8 cellular contexts compared by ENCODE assay signal in the genomic region with DNA sequence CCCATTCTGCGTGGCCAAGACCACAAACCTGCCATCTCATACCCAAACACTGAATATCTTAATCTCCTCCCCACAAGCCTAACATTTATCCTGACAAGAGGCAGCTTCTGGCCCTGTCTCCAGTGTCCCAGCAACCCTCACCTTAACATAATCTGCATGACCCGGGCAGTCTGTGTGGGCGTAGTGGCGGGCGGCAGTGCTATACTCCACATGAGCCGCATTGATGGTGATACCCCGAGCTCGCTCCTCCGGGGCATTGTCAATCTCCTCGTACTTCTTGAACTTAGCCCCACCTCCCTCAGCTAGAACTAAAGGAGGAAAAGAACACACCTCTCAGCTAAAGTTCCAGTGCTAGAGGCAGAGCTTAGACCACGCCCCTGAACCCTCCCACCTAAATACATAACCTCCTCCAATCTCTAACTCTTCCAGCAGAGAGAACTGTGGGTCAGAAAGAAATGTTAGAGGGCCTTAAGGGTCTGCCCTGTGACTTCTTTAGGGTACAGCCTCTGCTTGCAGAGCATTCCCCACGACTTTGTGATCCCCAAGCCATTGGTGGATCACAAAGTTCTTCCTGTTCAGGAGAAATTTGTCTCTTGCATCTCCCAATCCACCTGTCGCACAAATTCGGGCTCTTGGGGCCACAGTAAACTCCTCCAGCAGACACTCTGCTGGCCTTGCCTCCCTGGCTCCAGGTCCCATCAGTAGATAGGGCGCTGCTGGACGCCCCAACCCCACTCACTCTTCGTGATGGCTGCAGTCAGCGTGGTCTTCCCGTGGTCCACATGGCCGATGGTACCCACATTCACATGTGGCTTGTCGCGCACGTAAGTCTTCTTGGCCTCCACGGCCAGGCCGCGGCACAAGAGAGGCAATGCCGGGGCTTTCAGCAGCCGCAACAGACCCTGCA. TPM values are rescaled to one million over a fixed set of nuclear protein-coding genes. Genes with fewer than 3 reads are reported as not detected.
DNase-seq lines count a peak whose midpoint lies in the region; ATAC-seq, FAIRE-seq and TF ChIP-seq lines count a peak whose summit lies in the region.

No MANE protein-coding gene starts in this region.

- no TSS peak for BruUV-seq in HCT116 (replicated peaks; lab: Mats Ljungman, UMichigan)

- no peaks in the 10 kb centered on the region for H3K9me2 ChIP-seq in HCT116 (ENCODE audit: insufficient read depth)

- intact Hi-C loops in HCT116 (cut with micrococcal nuclease): no loop called here

- H3K4me3 ChIP-seq in HCT116 (replicated peaks in 1 of 2; ENCODE audit: low read depth in 1 of 2, low read length in 2 of 2) (peak overlapping the region; percentile 97 to 100), lung (peak overlapping the region; percentile 98)

- TF ChIP-seq CTCF in HCT116 (IDR thresholded peaks at IDR 0.05 in 2 of 3, conservative IDR thresholded peaks at IDR 0.05 in 1 of 3; ENCODE audit: borderline replicate concordance in 1 of 3, insufficient read depth in 1 of 3, low read depth in 2 of 3, low read length in 2 of 3): no peak
- TF ChIP-seq CTCF in lung (IDR thresholded peaks at IDR 0.05; ENCODE audit: control extremely low read depth, extremely low read depth): no peak
- TF ChIP-seq CTCF in D721Med (IDR thresholded peaks at IDR 0.05; ENCODE audit: insufficient read depth, missing control alignments): no peak

- no peak for TF ChIP-seq RAD21 in HCT116 (IDR thresholded peaks at IDR 0.05; ENCODE audit: low read depth)

- 24 to 28% methylated on average over 28 of the region's 28 CpGs for WGBS in lung, 2 donors

- H3K36me3 ChIP-seq in HCT116 (ENCODE audit: control insufficient read depth in 1 of 2, insufficient read depth in 2 of 2, low read length in 2 of 2): peaks cover 24 to 33% of the 10 kb centered on the region in 2 experiments; a peak in 3 of 4 replicates
- peaks cover 3 to 29% of the 10 kb centered on the region in 2 donors for H3K36me3 ChIP-seq in lung (ENCODE audit: control insufficient read depth in 2 of 2, insufficient read depth in 2 of 2, low read length in 2 of 2)

- no peaks in the 10 kb centered on the region for H3K9me3 ChIP-seq in HCT116 (ENCODE audit: control insufficient read depth in 1 of 2, insufficient read depth in 1 of 2, low read depth in 1 of 2, low read length in 2 of 2)
- no peaks in the 10 kb centered on the region for H3K9me3 ChIP-seq in lung (ENCODE audit: control insufficient read depth in 2 of 2, insufficient read depth in 1 of 2, low read length in 1 of 2)

- H3K79me2 ChIP-seq in HCT116 (ENCODE audit: insufficient read depth, low read length): peaks cover 38% of the 10 kb centered on the region

- H3K27ac ChIP-seq in HCT116 (ENCODE audit: low read depth, low read length): peak overlapping the region; percentile 77
- H3K27ac ChIP-seq in lung (ENCODE audit: low read depth in 1 of 2, low read length in 1 of 2): peak overlapping the region; percentile 84 to 87
- H3K27ac ChIP-seq in substantia nigra (ENCODE audit: low read depth, low read length, poor library complexity, severe bottlenecking): peak overlapping the region; percentile 84

- RAD21 ChIA-PET in HCT116 (lab: Charles Lee; ENCODE audit: low non-redundant PET in 1 of 2, low total read pairs in 2 of 2, uncharacterized antibody in 2 of 2, unreplicated experiment in 2 of 2): no interaction called here

- no peak overlapping the region for H2AFZ ChIP-seq in HCT116 (ENCODE audit: low read depth, low read length, poor library complexity, severe bottlenecking)

- peak overlapping the region; percentile 100 for H3K9ac ChIP-seq in HCT116 (ENCODE audit: low read length)

- peak; percentile 57 for ATAC-seq in HCT116
- no peak for ATAC-seq in lung (ENCODE audit: insufficient read depth, low FRiP score)
- ATAC-seq in HG02623 (IDR thresholded peaks at IDR 0.05; ENCODE audit: unreplicated experiment): no peak

- FAIRE-seq in D721Med (lab: Jason Lieb, UNC): no peak

- H3K4me1 ChIP-seq in HCT116 (ENCODE audit: control insufficient read depth in 1 of 2, insufficient read depth in 2 of 2, low read length in 2 of 2) (peaks cover 8 to 19% of the 10 kb centered on the region in 2 experiments; a peak in 3 of 4 replicates), lung (ENCODE audit: control insufficient read depth in 2 of 2, insufficient read depth in 2 of 2, low read length in 2 of 2) (peaks cover 0 to 5% of the 10 kb centered on the region in 2 donors)

- no peak for TF ChIP-seq POLR2A in HCT116 (IDR thresholded peaks at IDR 0.05; ENCODE audit: borderline replicate concordance, extremely low read depth, insufficient read depth, insufficient read length)

- peak; percentile 55 for DNase-seq in DMS53 (lab: John Stamatoyannopoulos, UW)
- DNase-seq in HCT116 (ENCODE audit: low read depth, low spot score): peak; percentile 53
- peak; percentile 9 for DNase-seq in central memory CD4-positive, alpha-beta T cell
- DNase-seq in lung (ENCODE audit: low spot score): no peak
- DNase-seq in substantia nigra (lab: John Stamatoyannopoulos, UW): peak in 5 of 49 donors; percentile 37 to 52 (median 41)
- DNase-seq in D721Med (ENCODE audit: insufficient read length, low spot score): no peak

- no peaks in the 10 kb centered on the region for H3K27me3 ChIP-seq in HCT116 (ENCODE audit: insufficient read depth, low read length)
- H3K27me3 ChIP-seq in lung (ENCODE audit: control insufficient read depth, insufficient read depth): no peaks in the 10 kb centered on the region

- CTCF ChIA-PET in HCT116 (lab: Charles Lee): interaction anchor here (1.4 to 1.8 kb wide), 4 partner anchors 14 to 129 kb away, joined by 3 to 5 read pairs (median 4); partner anchors contain the start of genes SH2B1 and SPNS1

- peaks cover 6% of the 10 kb centered on the region; the same call in 1 of the 2 replicates for H4K20me1 ChIP-seq in HCT116 (ENCODE audit: insufficient read depth)

- POLR2A ChIA-PET in HCT116 (lab: Charles Lee): interaction anchor here (1.7 to 2.2 kb wide), 4 partner anchors 9 to 22 kb away, joined by 4 to 20 read pairs (median 12); partner anchors contain the start of genes ATXN2L and SH2B1

- H3K4me2 ChIP-seq in HCT116 (ENCODE audit: low read length): peak overlapping the region; percentile 84

TF ChIP-seq in PFSK-1, 5 proteins besides CTCF, POLR2A, EP300 and RAD21:
- peak; percentile 46; the same call in 1 of the 2 replicates for TF ChIP-seq TAF1 (IDR thresholded peaks at IDR 0.05; ENCODE audit: borderline replicate concordance, insufficient read depth, low read length)
- TF ChIP-seq POLR2AphosphoS5 (IDR thresholded peaks at IDR 0.05; ENCODE audit: low read depth, low read length): no peak; the same call in 1 of the 2 replicates

RNA-seq across cellular contexts. Expression of gene TUFM, which starts 0.7 kb away (rescaled TPM):
- total RNA-seq in HCT116 (2021; ENCODE audit: unreplicated experiment) (361 TPM), lung (100 to 1,000 TPM in 1 of 2 donors, 10 to 100 TPM in 1; 58.6 to 185 TPM)
- 328 and 355 TPM in 2 replicates for polyA plus RNA-seq in HCT116 (2012)
- polyA plus RNA-seq in PFSK-1 (2012; ENCODE audit: insufficient read length, low read depth): 326 TPM
- 100 to 1,000 TPM; 171 to 260 TPM for polyA plus RNA-seq in lung

RNA-seq across cellular contexts. Expression of gene SH2B1, which starts 18.2 kb away (rescaled TPM):
- 47.0 TPM for total RNA-seq in HCT116 (2021; ENCODE audit: unreplicated experiment)
- 30.7 and 33.6 TPM in 2 replicates for polyA plus RNA-seq in HCT116 (2012)
- 41.6 TPM for polyA plus RNA-seq in PFSK-1 (2012; ENCODE audit: insufficient read length, low read depth)
- 10 to 100 TPM; 24.3 to 53.6 TPM for total RNA-seq in lung
- polyA plus RNA-seq in lung: 10 to 100 TPM; 21.5 to 35.3 TPM

RNA-seq across cellular contexts. Expression of gene ATXN2L, which starts 22.6 kb away (rescaled TPM):
- 264 TPM for total RNA-seq in HCT116 (2021; ENCODE audit: unreplicated experiment)
- polyA plus RNA-seq in HCT116 (2012): 206 and 231 TPM in 2 replicates
- 349 TPM for polyA plus RNA-seq in PFSK-1 (2012; ENCODE audit: insufficient read length, low read depth)
- total RNA-seq in lung: 100 to 1,000 TPM in 1 of 2 donors, 10 to 100 TPM in 1; 73.0 to 140 TPM
- 100 to 1,000 TPM in 1 of 2 donors, 10 to 100 TPM in 1; 72.1 to 109 TPM for polyA plus RNA-seq in lung

RNA-seq across cellular contexts. Expression of gene ATP2A1, which starts 32.9 kb away (rescaled TPM):
- 10.3 TPM for total RNA-seq in HCT116 (2021; ENCODE audit: unreplicated experiment)
- 5.5 and 7.0 TPM in 2 replicates for polyA plus RNA-seq in HCT116 (2012)
- 3.4 TPM for polyA plus RNA-seq in PFSK-1 (2012; ENCODE audit: insufficient read length, low read depth)
- under 1 TPM; 0.34 to 0.92 TPM for total RNA-seq in lung
- polyA plus RNA-seq in lung: under 1 TPM; 0.35 to 0.53 TPM

Comparison
In these comparisons a context has a peak if more than half of its experiments do, and no peak if none do; other contexts are left out.
1. DNase-seq: peak in DMS53 (single experiment), HCT116 (single experiment) and central memory CD4-positive, alpha-beta T cell (single experiment); none in lung (single experiment) and D721Med (single experiment).
2. Peak in every context shown above with its lines, with median percentiles within 50 percentile points of each other: H3K27ac ChIP-seq.